Comparison of ENCODE assay signal across 16 cellular contexts in genomic region chr9:93357649-93358048, GRCh38.
DNase-seq lines count a peak whose midpoint lies in the region; ATAC-seq and TF ChIP-seq lines count a peak whose summit lies in the region.
"Had no signal": no experiment of that assay in that cellular context is flagged by ENCODE, and none has a peak within 500 bp of the region (broad histone marks: within the 10 kb centered on the region; RNA-seq: fewer than 3 reads in every experiment).

No MANE protein-coding gene starts in this region.

- H3K36me3 Mint-ChIP-seq in activated CD4-positive, alpha-beta memory T cell treated with anti-CD3 and anti-CD28 coated beads, Interleukin-2, amount 10 ng/mL, durations not matched to agents 7 days and 5 days (ENCODE audit: low read depth): no peaks in the 10 kb centered on the region

- TF ChIP-seq POLR2A in GM18505 (IDR thresholded peaks at IDR 0.05; ENCODE audit: borderline replicate concordance, extremely low read depth, insufficient read depth, insufficient read length): no peak

- peaks cover 1% of the 10 kb centered on the region for H3K27me3 Mint-ChIP-seq in activated CD4-positive, alpha-beta memory T cell treated with anti-CD3 and anti-CD28 coated beads, Interleukin-2, amount 10 ng/mL, durations not matched to agents 7 days and 5 days

- peak; percentile 9 for DNase-seq in stimulated activated CD4-positive, alpha-beta T cell treated with anti-CD3 and anti-CD28 coated beads, Interleukin-1b, Interleukin-23, amount 100 ng/mL, for 48 hours
- DNase-seq in stimulated activated CD4-positive, alpha-beta T cell treated with anti-CD3 and anti-CD28 coated beads, Interleukin-4, amount 100 ng/mL, for 1 hour: no peak
- DNase-seq in KBM-7: peak; percentile 42
- peak; percentile 24 for DNase-seq in activated CD4-positive, alpha-beta memory T cell treated with anti-CD3 and anti-CD28 coated beads, Interleukin-2, amount 10 ng/mL, durations not matched to agents 7 days and 5 days
- no peak for DNase-seq in mucosa of descending colon
- no peak for DNase-seq in WERI-Rb-1
- DNase-seq in activated CD8-positive, alpha-beta memory T cell treated with anti-CD3 and anti-CD28 coated beads, Interleukin-2, amount 50 U/mL, for 4 hours: no peak
- DNase-seq: dermis blood vessel endothelial cell, DMS 273 treated with DMSO at 0.1 percent for 48 hours, hypothalamus, Karpas-422, left colon, NCI-H2029 treated with DMSO at 0.1 percent for 48 hours, NCI-H69, transverse colon had no signal

- H3K4me3 ChIP-seq in mucosa of descending colon (no peak overlapping the region), WERI-Rb-1 (ENCODE audit: low read depth, low read length) (no peak overlapping the region)
- H3K4me3 ChIP-seq: transverse colon had no signal

- no peaks in the 10 kb centered on the region for H3K4me1 ChIP-seq in mucosa of descending colon (ENCODE audit: low read depth)
- H3K4me1 ChIP-seq: transverse colon had no signal

- TF ChIP-seq CTCF in mucosa of descending colon (IDR thresholded peaks at IDR 0.05) (no peak), WERI-Rb-1 (IDR thresholded peaks at IDR 0.05; ENCODE audit: low read depth, low read length) (no peak)

- no peaks in the 10 kb centered on the region for H3K27me3 ChIP-seq in WERI-Rb-1 (ENCODE audit: insufficient read depth, low read depth, severe bottlenecking)
- H3K27me3 ChIP-seq: transverse colon had no signal

- POLR2A ChIA-PET in activated CD4-positive, alpha-beta memory T cell treated with anti-CD3 and anti-CD28 coated beads, Interleukin-2, amount 10 ng/mL, durations not matched to agents 7 days and 5 days (lab: Charles Lee): no interaction called here

- H3K27ac ChIP-seq in WERI-Rb-1: no peak overlapping the region
- H3K27ac ChIP-seq: transverse colon had no signal

- H3K36me3 ChIP-seq in mucosa of descending colon (ENCODE audit: low read depth) (no peaks in the 10 kb centered on the region), WERI-Rb-1 (no peaks in the 10 kb centered on the region)
- H3K36me3 ChIP-seq: transverse colon had no signal

- no peak overlapping the region for H3K27ac Mint-ChIP-seq in activated CD4-positive, alpha-beta memory T cell treated with anti-CD3 and anti-CD28 coated beads, Interleukin-2, amount 10 ng/mL, durations not matched to agents 7 days and 5 days

- H3K9me3 ChIP-seq in mucosa of descending colon (peaks cover 24% of the 10 kb centered on the region), WERI-Rb-1 (ENCODE audit: severe bottlenecking) (peaks cover 7% of the 10 kb centered on the region)

- H3K4me3 Mint-ChIP-seq in activated CD4-positive, alpha-beta memory T cell treated with anti-CD3 and anti-CD28 coated beads, Interleukin-2, amount 10 ng/mL, durations not matched to agents 7 days and 5 days: no peak overlapping the region

- CTCF ChIA-PET in activated CD4-positive, alpha-beta memory T cell treated with anti-CD3 and anti-CD28 coated beads, Interleukin-2, amount 10 ng/mL, durations not matched to agents 7 days and 5 days (lab: Charles Lee): no interaction called here

- intact Hi-C loops in mucosa of descending colon (cut with DNase I, micrococcal nuclease): no loop called here

- peaks cover 12% of the 10 kb centered on the region for H3K4me1 Mint-ChIP-seq in activated CD4-positive, alpha-beta memory T cell treated with anti-CD3 and anti-CD28 coated beads, Interleukin-2, amount 10 ng/mL, durations not matched to agents 7 days and 5 days

- no peak for ATAC-seq in GM18505 (IDR thresholded peaks at IDR 0.05; ENCODE audit: unreplicated experiment)
- no peak for ATAC-seq in mucosa of descending colon

- peaks cover 12% of the 10 kb centered on the region for H3K9me3 Mint-ChIP-seq in activated CD4-positive, alpha-beta memory T cell treated with anti-CD3 and anti-CD28 coated beads, Interleukin-2, amount 10 ng/mL, durations not matched to agents 7 days and 5 days

- in situ Hi-C loops in KBM-7 (cut with MboI; ENCODE audit: low pct_unique_long_range_greater_than_20kb, low sequenced_read_pairs): no loop called here

Comparison
In these comparisons a context has a peak if more than half of its experiments do, and no peak if none do; other contexts are left out.
1. DNase-seq: peak in stimulated activated CD4-positive, alpha-beta T cell treated with anti-CD3 and anti-CD28 coated beads, Interleukin-1b, Interleukin-23, amount 100 ng/mL, for 48 hours (single experiment), KBM-7 (single experiment) and activated CD4-positive, alpha-beta memory T cell treated with anti-CD3 and anti-CD28 coated beads, Interleukin-2, amount 10 ng/mL, durations not matched to agents 7 days and 5 days (single experiment); none in stimulated activated CD4-positive, alpha-beta T cell treated with anti-CD3 and anti-CD28 coated beads, Interleukin-4, amount 100 ng/mL, for 1 hour (single experiment), mucosa of descending colon (0 of 3), WERI-Rb-1 (single experiment) and activated CD8-positive, alpha-beta memory T cell treated with anti-CD3 and anti-CD28 coated beads, Interleukin-2, amount 50 U/mL, for 4 hours (single experiment).